ENCODE assay signal across 9 cellular contexts in the genomic region with DNA sequence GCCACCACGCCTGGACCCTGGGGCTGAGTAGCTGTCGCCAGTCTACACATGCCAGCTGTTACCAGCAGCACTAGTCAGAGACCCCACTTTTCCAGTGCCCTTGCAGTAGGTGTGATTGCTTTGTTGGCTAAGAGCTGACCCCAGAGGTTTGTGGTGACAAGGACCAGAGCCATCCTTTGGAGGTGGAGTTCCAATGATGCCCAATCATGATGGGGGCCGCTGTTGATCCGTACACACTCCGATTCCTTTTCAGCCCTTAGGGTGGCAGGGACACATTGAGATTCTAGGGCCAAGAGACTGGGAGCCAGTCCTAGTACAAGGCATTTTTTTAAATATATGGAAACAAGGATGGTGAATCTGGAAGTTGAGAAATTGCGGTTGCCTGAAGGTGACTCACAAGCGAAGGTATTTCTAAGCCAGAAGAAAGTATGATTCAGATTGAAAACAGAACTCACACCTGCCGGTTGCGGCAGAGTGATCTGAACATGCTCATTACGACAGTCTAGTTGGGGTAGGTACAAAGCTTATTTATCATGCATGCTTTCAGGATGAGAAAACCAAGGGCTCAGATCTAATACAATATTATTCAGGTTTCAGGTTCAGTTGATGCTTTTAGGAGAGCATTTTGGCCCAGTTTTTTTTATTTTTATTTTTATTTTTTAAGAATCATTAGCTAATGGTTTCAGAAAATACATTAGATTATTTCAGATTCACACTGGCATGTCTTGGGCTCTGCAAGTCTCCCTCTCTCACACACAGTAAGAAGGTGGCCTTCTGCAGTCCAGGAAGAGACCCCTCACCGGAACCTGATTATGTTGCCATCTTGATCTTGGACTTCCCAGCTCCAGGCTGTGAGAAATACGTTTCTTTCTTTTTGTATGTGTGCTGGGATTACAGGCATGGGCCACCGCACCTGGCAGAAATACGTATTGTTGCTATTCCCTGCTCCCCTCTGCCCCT. TPM values are rescaled to one million over a fixed set of nuclear protein-coding genes. Genes with fewer than 3 reads are reported as not detected.
DNase-seq lines count a peak whose midpoint lies in the region; ATAC-seq and TF ChIP-seq lines count a peak whose summit lies in the region.
"Had no signal": no experiment of that assay in that cellular context is flagged by ENCODE, and none has a peak within 500 bp of the region (broad histone marks: within the 10 kb centered on the region; RNA-seq: fewer than 3 reads in every experiment).

No MANE protein-coding gene starts in this region.

- TF ChIP-seq CTCF in heart left ventricle (IDR thresholded peaks at IDR 0.05) (no peak), ascending aorta (IDR thresholded peaks at IDR 0.05) (no peak), lower leg skin (IDR thresholded peaks at IDR 0.05) (no peak)

- no peak overlapping the region for H3K27ac Mint-ChIP-seq in activated T-helper 2 cell treated with anti-CD3 and anti-CD28 coated beads, Interferon-gamma antibody, Interleukin-2, Interleukin-4, amounts not matched to agents 10 μg/mL and 5 μg/mL and 100 μg/mL, durations not matched to agents 14 hours and 24 hours and 36 hours
- no peak overlapping the region for H3K27ac Mint-ChIP-seq in stimulated activated naive CD8-positive, alpha-beta T cell treated with anti-CD3 and anti-CD28 coated beads, Interleukin-15, amount 100 ng/mL, for 72 hours

- TF ChIP-seq POLR2A in heart left ventricle (IDR thresholded peaks at IDR 0.05) (no peak), lower leg skin (IDR thresholded peaks at IDR 0.05) (no peak)

- H3K4me1 ChIP-seq in heart left ventricle = no peaks in the 10 kb centered on the region
- no peaks in the 10 kb centered on the region for H3K4me1 ChIP-seq in ascending aorta

- H3K27me3 Mint-ChIP-seq in activated T-helper 2 cell treated with anti-CD3 and anti-CD28 coated beads, Interferon-gamma antibody, Interleukin-2, Interleukin-4, amounts not matched to agents 10 μg/mL and 5 μg/mL and 100 μg/mL, durations not matched to agents 14 hours and 24 hours and 36 hours (ENCODE audit: low read depth) = peaks cover 7% of the 10 kb centered on the region
- peaks cover 32% of the 10 kb centered on the region for H3K27me3 Mint-ChIP-seq in stimulated activated naive CD8-positive, alpha-beta T cell treated with anti-CD3 and anti-CD28 coated beads, Interleukin-15, amount 100 ng/mL, for 72 hours

- WGBS in heart left ventricle, 4 donors = 89 to 97% (median 92%) methylated on average over 14 of the region's 14 CpGs
- WGBS in lower leg skin, 2 donors = 59 to 68% methylated on average over 13 to 14 of the region's 14 CpGs

- H3K4me3 ChIP-seq in heart left ventricle (no peak overlapping the region), ascending aorta (no peak overlapping the region), lower leg skin (ENCODE audit: low read depth, poor library complexity, severe bottlenecking) (no peak overlapping the region)
- H3K4me3 ChIP-seq: BLaER1 treated with 17β-estradiol and CSF1 and Interleukin-3, amounts not matched to agents 10 nM and 100 nM had no signal

- no peaks in the 10 kb centered on the region for H3K27me3 ChIP-seq in heart left ventricle
- H3K27me3 ChIP-seq in ascending aorta = no peaks in the 10 kb centered on the region
- H3K27me3 ChIP-seq: BLaER1 treated with 17β-estradiol and CSF1 and Interleukin-3, amounts not matched to agents 10 nM and 100 nM had no signal

- no peaks in the 10 kb centered on the region for H3K9me3 ChIP-seq in heart left ventricle
- no peaks in the 10 kb centered on the region for H3K9me3 ChIP-seq in ascending aorta

- H3K4me3 Mint-ChIP-seq in activated T-helper 2 cell treated with anti-CD3 and anti-CD28 coated beads, Interferon-gamma antibody, Interleukin-2, Interleukin-4, amounts not matched to agents 10 μg/mL and 5 μg/mL and 100 μg/mL, durations not matched to agents 14 hours and 24 hours and 36 hours (ENCODE audit: low read depth) = no peak overlapping the region
- H3K4me3 Mint-ChIP-seq in stimulated activated naive CD8-positive, alpha-beta T cell treated with anti-CD3 and anti-CD28 coated beads, Interleukin-15, amount 100 ng/mL, for 72 hours = no peak overlapping the region

- H3K9me3 Mint-ChIP-seq in activated T-helper 2 cell treated with anti-CD3 and anti-CD28 coated beads, Interferon-gamma antibody, Interleukin-2, Interleukin-4, amounts not matched to agents 10 μg/mL and 5 μg/mL and 100 μg/mL, durations not matched to agents 14 hours and 24 hours and 36 hours = no peaks in the 10 kb centered on the region
- peaks cover 0 to 4% of the 10 kb centered on the region in 2 donors for H3K9me3 Mint-ChIP-seq in stimulated activated naive CD8-positive, alpha-beta T cell treated with anti-CD3 and anti-CD28 coated beads, Interleukin-15, amount 100 ng/mL, for 72 hours

- DNase-seq in cardiac septum (ENCODE audit: low spot score) = peak; percentile 17
- DNase-seq in heart left ventricle = no peak
- peak; percentile 8 for DNase-seq in activated T-helper 2 cell treated with anti-CD3 and anti-CD28 coated beads, Interferon-gamma antibody, Interleukin-2, Interleukin-4, amounts not matched to agents 10 μg/mL and 5 μg/mL and 100 μg/mL, durations not matched to agents 14 hours and 24 hours and 36 hours (ENCODE audit: low spot score)
- DNase-seq in stimulated activated naive CD8-positive, alpha-beta T cell treated with anti-CD3 and anti-CD28 coated beads, Interleukin-15, amount 100 ng/mL, for 72 hours = peak; percentile 7 to 58
- DNase-seq in ascending aorta (ENCODE audit: low spot score in 2 of 2) = no peak
- DNase-seq in lower leg skin (ENCODE audit: low spot score in 2 of 2) = no peak
- no peak for DNase-seq in cortex of kidney (lab: John Stamatoyannopoulos, UW)

- H3K27ac ChIP-seq in heart left ventricle (no peak overlapping the region), ascending aorta (no peak overlapping the region)
- H3K27ac ChIP-seq: BLaER1 treated with 17β-estradiol and CSF1 and Interleukin-3, amounts not matched to agents 10 nM and 100 nM had no signal

- H3K36me3 Mint-ChIP-seq in activated T-helper 2 cell treated with anti-CD3 and anti-CD28 coated beads, Interferon-gamma antibody, Interleukin-2, Interleukin-4, amounts not matched to agents 10 μg/mL and 5 μg/mL and 100 μg/mL, durations not matched to agents 14 hours and 24 hours and 36 hours (ENCODE audit: low read depth) = no peaks in the 10 kb centered on the region

- H3K36me3 ChIP-seq in heart left ventricle = no peaks in the 10 kb centered on the region
- no peaks in the 10 kb centered on the region for H3K36me3 ChIP-seq in ascending aorta
- H3K36me3 ChIP-seq: BLaER1 treated with 17β-estradiol and CSF1 and Interleukin-3, amounts not matched to agents 10 nM and 100 nM had no signal

- intact Hi-C loops in cardiac septum (cut with DNase I) = no loop called here
- intact Hi-C loops in heart left ventricle (cut with DNase I) = no loop called here
- intact Hi-C loops in activated T-helper 2 cell treated with anti-CD3 and anti-CD28 coated beads, Interferon-gamma antibody, Interleukin-2, Interleukin-4, amounts not matched to agents 10 μg/mL and 5 μg/mL and 100 μg/mL, durations not matched to agents 14 hours and 24 hours and 36 hours (cut with micrococcal nuclease) = no loop called here
- intact Hi-C loops in ascending aorta (cut with DNase I) = no loop called here
- intact Hi-C loops in lower leg skin (cut with DNase I; ENCODE audit: low total_unique reads) = no loop called here

- ATAC-seq in heart left ventricle = no peak
- peak; percentile 79 for ATAC-seq in HG03097 (IDR thresholded peaks at IDR 0.05; ENCODE audit: low FRiP score, unreplicated experiment)
- ATAC-seq in stimulated activated naive CD8-positive, alpha-beta T cell treated with anti-CD3 and anti-CD28 coated beads, Interleukin-15, amount 100 ng/mL, for 72 hours = peak; percentile 92

- H3K4me1 Mint-ChIP-seq in activated T-helper 2 cell treated with anti-CD3 and anti-CD28 coated beads, Interferon-gamma antibody, Interleukin-2, Interleukin-4, amounts not matched to agents 10 μg/mL and 5 μg/mL and 100 μg/mL, durations not matched to agents 14 hours and 24 hours and 36 hours (ENCODE audit: low read depth) = peaks cover 8% of the 10 kb centered on the region
- H3K4me1 Mint-ChIP-seq in stimulated activated naive CD8-positive, alpha-beta T cell treated with anti-CD3 and anti-CD28 coated beads, Interleukin-15, amount 100 ng/mL, for 72 hours = peaks cover 9% of the 10 kb centered on the region

RNA-seq across cellular contexts. Expression of gene SHROOM2, which starts 43.4 kb away (rescaled TPM):
- total RNA-seq in cardiac septum (0.92 TPM), heart left ventricle (1 to 10 TPM in 3 of 9 donors, under 1 TPM in 6; 0.51 to 1.7 (median 0.85) TPM), ascending aorta (7.5 TPM), lower leg skin (1 to 10 TPM; 7.4 to 9.6 (median 8.6) TPM)
- polyA plus RNA-seq in heart left ventricle = under 1 TPM; 0.38 to 0.49 TPM
- not detected in 2 replicates for total RNA-seq in activated T-helper 2 cell treated with anti-CD3 and anti-CD28 coated beads, Interferon-gamma antibody, Interleukin-2, Interleukin-4, amounts not matched to agents 10 μg/mL and 5 μg/mL and 100 μg/mL, durations not matched to agents 14 hours and 24 hours and 36 hours

Comparison
In these comparisons a context has a peak if more than half of its experiments do, and no peak if none do; other contexts are left out.
1. DNase-seq: peak in cardiac septum (single experiment), activated T-helper 2 cell treated with anti-CD3 and anti-CD28 coated beads, Interferon-gamma antibody, Interleukin-2, Interleukin-4, amounts not matched to agents 10 μg/mL and 5 μg/mL and 100 μg/mL, durations not matched to agents 14 hours and 24 hours and 36 hours (single experiment) and stimulated activated naive CD8-positive, alpha-beta T cell treated with anti-CD3 and anti-CD28 coated beads, Interleukin-15, amount 100 ng/mL, for 72 hours (2 of 2); none in heart left ventricle (0 of 5), ascending aorta (0 of 2), lower leg skin (0 of 2) and cortex of kidney (single experiment).
2. ATAC-seq: peak in HG03097 (single experiment) and stimulated activated naive CD8-positive, alpha-beta T cell treated with anti-CD3 and anti-CD28 coated beads, Interleukin-15, amount 100 ng/mL, for 72 hours (single experiment); none in heart left ventricle (0 of 4).